In genomic region chr2:7048762-7049294, GRCh38 we compare ENCODE assay signal across 17 cellular contexts.
DNase-seq lines count a peak whose midpoint lies in the region; ATAC-seq and TF ChIP-seq lines count a peak whose summit lies in the region.
"Had no signal": no experiment of that assay in that cellular context is flagged by ENCODE, and none has a peak within 500 bp of the region (broad histone marks: within the 10 kb centered on the region; RNA-seq: fewer than 3 reads in every experiment).

No MANE protein-coding gene starts in this region.

- H3K27ac ChIP-seq in DND-41 (ENCODE audit: low read length): no peak overlapping the region
- H3K27ac ChIP-seq: C4-2B had no signal

- no peak overlapping the region for H3K4me2 ChIP-seq in DND-41 (ENCODE audit: insufficient read depth, low read length)

- H3K4me1 ChIP-seq in DND-41 (ENCODE audit: insufficient read depth, low read length): no peaks in the 10 kb centered on the region
- H3K4me1 ChIP-seq: HAP-1 had no signal

- ATAC-seq in DND-41 (ENCODE audit: insufficient read depth, low read depth) (peak; percentile 57), GM21367 (IDR thresholded peaks at IDR 0.05; ENCODE audit: unreplicated experiment) (no peak)
- ATAC-seq in effector memory CD8-positive, alpha-beta T cell (replicated peaks): no peak
- no peak for ATAC-seq in naive thymus-derived CD8-positive, alpha-beta T cell
- ATAC-seq: GM12878, HepG2 had no signal

- H3K27me3 Mint-ChIP-seq in effector memory CD8-positive, alpha-beta T cell: no peaks in the 10 kb centered on the region
- peaks cover 0 to 2% (median 0%) of the 10 kb centered on the region in 5 donors for H3K27me3 Mint-ChIP-seq in naive thymus-derived CD8-positive, alpha-beta T cell
- H3K27me3 Mint-ChIP-seq: CD4-positive, alpha-beta T cell had no signal

- H3K4me3 ChIP-seq in DND-41 (ENCODE audit: low read depth in 1 of 2, low read length in 2 of 2) (no peak overlapping the region), H7 (ENCODE audit: insufficient read depth, low read depth, low read length) (no peak overlapping the region)
- H3K4me3 ChIP-seq: GM12878, HAP-1 had no signal

- no peaks in the 10 kb centered on the region for H3K9me3 ChIP-seq in DND-41 (ENCODE audit: insufficient read depth, low read length, severe bottlenecking)
- H3K9me3 ChIP-seq: HAP-1 had no signal

- DNase-seq in DND-41 (peak; percentile 15), H7 (peak; percentile 63), AG08396 (ENCODE audit: low spot score) (no peak), mucosa of gallbladder (ENCODE audit: low spot score) (no peak), NCI-H1930 (lab: John Stamatoyannopoulos, UW) (no peak)
- DNase-seq in effector memory CD8-positive, alpha-beta T cell: no peak
- DNase-seq in naive thymus-derived CD8-positive, alpha-beta T cell: no peak
- DNase-seq: ACHN; AML-193; CD4-positive, alpha-beta T cell; DMS79 treated with DMSO at 0.1 percent for 48 hours; EL had no signal

- H3K9ac ChIP-seq in DND-41 (ENCODE audit: low read depth, low read length): no peak overlapping the region

- H3K27ac Mint-ChIP-seq in effector memory CD8-positive, alpha-beta T cell: peak overlapping the region; percentile 23 to 70
- H3K27ac Mint-ChIP-seq in naive thymus-derived CD8-positive, alpha-beta T cell: peak overlapping the region in 7 of 10 donors; percentile 2 to 81 (median 41)

- POLR2A ChIA-PET in naive thymus-derived CD8-positive, alpha-beta T cell (lab: Charles Lee): no interaction called here

- H3K36me3 ChIP-seq in DND-41 (ENCODE audit: insufficient read depth, low read length) (peaks cover 51% of the 10 kb centered on the region), H7 (replicated peaks; ENCODE audit: control insufficient read depth, insufficient read depth, low read length) (no peaks in the 10 kb centered on the region)
- H3K36me3 ChIP-seq: HAP-1 had no signal

- peaks cover 13% of the 10 kb centered on the region for H3K36me3 Mint-ChIP-seq in effector memory CD8-positive, alpha-beta T cell (ENCODE audit: insufficient read depth)
- peaks cover 5 to 42% (median 33%) of the 10 kb centered on the region in 3 donors for H3K36me3 Mint-ChIP-seq in naive thymus-derived CD8-positive, alpha-beta T cell

- peaks cover 4 to 12% of the 10 kb centered on the region in 2 donors for H3K4me1 Mint-ChIP-seq in effector memory CD8-positive, alpha-beta T cell (ENCODE audit: low read depth in 2 of 2)
- peaks cover 27 to 55% (median 36%) of the 10 kb centered on the region in 4 donors for H3K4me1 Mint-ChIP-seq in naive thymus-derived CD8-positive, alpha-beta T cell

- no peaks in the 10 kb centered on the region for H3K27me3 ChIP-seq in DND-41 (ENCODE audit: insufficient read depth, low read length, poor library complexity)
- H3K27me3 ChIP-seq in H7 (ENCODE audit: control insufficient read depth, insufficient read depth, low read length): no peaks in the 10 kb centered on the region

- no peaks in the 10 kb centered on the region for H3K79me2 ChIP-seq in DND-41 (ENCODE audit: insufficient read depth, low read length)

- H4K20me1 ChIP-seq in DND-41 (ENCODE audit: insufficient read depth, low read length): no peaks in the 10 kb centered on the region

- H2AFZ ChIP-seq in DND-41 (ENCODE audit: low read depth, low read length): no peak overlapping the region

- H3K9me3 Mint-ChIP-seq in effector memory CD8-positive, alpha-beta T cell: no peaks in the 10 kb centered on the region
- H3K9me3 Mint-ChIP-seq in naive thymus-derived CD8-positive, alpha-beta T cell: no peaks in the 10 kb centered on the region
- H3K9me3 Mint-ChIP-seq: CD4-positive, alpha-beta T cell had no signal

- no peak for TF ChIP-seq CTCF in DND-41 (IDR thresholded peaks at IDR 0.05; ENCODE audit: borderline replicate concordance, extremely low read depth, low read length, poor library complexity, severe bottlenecking)

- no peak overlapping the region for H3K4me3 Mint-ChIP-seq in effector memory CD8-positive, alpha-beta T cell
- peak overlapping the region in 1 of 10 donors; percentile 50 for H3K4me3 Mint-ChIP-seq in naive thymus-derived CD8-positive, alpha-beta T cell
- H3K4me3 Mint-ChIP-seq: CD4-positive, alpha-beta T cell had no signal

Comparison
In these comparisons a context has a peak if more than half of its experiments do, and no peak if none do; other contexts are left out.
1. DNase-seq: peak in DND-41 (single experiment) and H7 (single experiment); none in effector memory CD8-positive, alpha-beta T cell (0 of 3), naive thymus-derived CD8-positive, alpha-beta T cell (0 of 10), AG08396 (single experiment), mucosa of gallbladder (single experiment) and NCI-H1930 (0 of 2).